Comparison of ENCODE assay signal across 10 cellular contexts in genomic region chr4:39706334-39706733, GRCh38. TPM values are rescaled to one million over a fixed set of nuclear protein-coding genes. Genes with fewer than 3 reads are reported as not detected.
A peak's percentile ranks its signal among the peaks of the same experiment; 100 is the strongest.
DNase-seq lines count a peak whose midpoint lies in the region; ATAC-seq, FAIRE-seq and TF ChIP-seq lines count a peak whose summit lies in the region.
"Had no signal": no experiment of that assay in that cellular context is flagged by ENCODE, and none has a peak within 500 bp of the region (broad histone marks: within the 10 kb centered on the region; RNA-seq: fewer than 3 reads in every experiment).

No MANE protein-coding gene starts in this region.

- DNase-seq in small intestine (peak; percentile 67), NCI-H2081 treated with DMSO at 0.1 percent for 48 hours (lab: John Stamatoyannopoulos, UW) (no peak), ecto neural progenitor cell (ENCODE audit: low spot score) (no peak)
- DNase-seq in stimulated activated CD4-positive, alpha-beta T cell treated with anti-CD3 and anti-CD28 coated beads, Interleukin-2, amount 100 ng/mL, for 48 hours = no peak
- DNase-seq: activated naive CD4-positive, alpha-beta T cell treated with anti-CD3 and anti-CD28 coated beads, Interleukin-2, amount 10 ng/mL, durations not matched to agents 7 days and 5 days; upper lobe of left lung had no signal

- peak; percentile 14 for ATAC-seq in GM19351 (IDR thresholded peaks at IDR 0.05; ENCODE audit: unreplicated experiment)
- ATAC-seq in SK-N-SH treated with all-trans-retinoic acid at 6 μM for 48 hours = peak; percentile 88
- ATAC-seq in gastroesophageal sphincter = peak; percentile 66
- no peak for ATAC-seq in activated CD4-positive, CD25-positive, alpha-beta regulatory T cell treated with anti-CD3 and anti-CD28 coated beads, Interleukin-2, amount 50 U/mL, for 24 hours

- TF ChIP-seq EP300 in gastroesophageal sphincter (IDR thresholded peaks at IDR 0.05) = no peak

- H3K4me1 ChIP-seq in gastroesophageal sphincter = peaks cover 0 to 69% (median 0%) of the 10 kb centered on the region in 3 donors
- peaks cover 2 to 7% of the 10 kb centered on the region in 2 donors for H3K4me1 ChIP-seq in small intestine (ENCODE audit: control insufficient read depth in 2 of 2, insufficient read depth in 1 of 2, low read depth in 1 of 2, low read length in 1 of 2)

- peaks cover 0 to 15% of the 10 kb centered on the region in 2 donors for H3K36me3 ChIP-seq in gastroesophageal sphincter
- H3K36me3 ChIP-seq in small intestine (ENCODE audit: control insufficient read depth in 2 of 2, insufficient read depth in 2 of 2, low read length in 2 of 2) = peaks cover 0 to 2% of the 10 kb centered on the region in 2 donors

- peak overlapping the region in 3 of 4 donors; percentile 52 to 64 (median 55) for H3K27ac ChIP-seq in gastroesophageal sphincter
- peak overlapping the region; percentile 8 to 43 for H3K27ac ChIP-seq in small intestine (ENCODE audit: low read depth in 1 of 2, low read length in 1 of 2)

- no peak for FAIRE-seq in small intestine (lab: Jason Lieb, UNC)

- H3K4me3 ChIP-seq in gastroesophageal sphincter (no peak overlapping the region), small intestine (ENCODE audit: low read depth in 1 of 2, low read length in 2 of 2) (no peak overlapping the region)
- H3K4me3 ChIP-seq: upper lobe of left lung had no signal

- no peak for TF ChIP-seq POLR2A in gastroesophageal sphincter (IDR thresholded peaks at IDR 0.05)

- WGBS in gastroesophageal sphincter (ENCODE audit: low coverage in 1 of 2), 2 donors = 88 to 100% methylated on average over 1 to 3 of the region's 6 CpGs
- WGBS in small intestine, 3 donors = 67 to 85% (median 77%) methylated on average over 6 of the region's 6 CpGs

- H3K27me3 ChIP-seq in gastroesophageal sphincter (no peaks in the 10 kb centered on the region), small intestine (ENCODE audit: control insufficient read depth in 2 of 2, insufficient read depth in 2 of 2, low read length in 2 of 2) (no peaks in the 10 kb centered on the region)
- H3K27me3 ChIP-seq: upper lobe of left lung had no signal

- TF ChIP-seq CTCF in gastroesophageal sphincter (IDR thresholded peaks at IDR 0.05) = no peak

- H3K9me3 ChIP-seq in gastroesophageal sphincter (no peaks in the 10 kb centered on the region), small intestine (ENCODE audit: control insufficient read depth, low read depth) (no peaks in the 10 kb centered on the region)
- H3K9me3 ChIP-seq: upper lobe of left lung had no signal

TF ChIP-seq in SK-N-SH treated with all-trans-retinoic acid at 6 μM for 48 hours, 23 proteins besides CTCF, POLR2A, EP300 and RAD21:
- TF ChIP-seq ZNF70 (CRISPR knock-in tag; IDR thresholded peaks at IDR 0.05) (no peak), SNAI2 (CRISPR knock-in tag; IDR thresholded peaks at IDR 0.05) (no peak), ARNTL (CRISPR knock-in tag; IDR thresholded peaks at IDR 0.05; ENCODE audit: borderline replicate concordance, low read depth) (no peak), BACH2 (CRISPR knock-in tag; IDR thresholded peaks at IDR 0.05; ENCODE audit: borderline replicate concordance) (no peak), ZFP3 (CRISPR knock-in tag; IDR thresholded peaks at IDR 0.05) (no peak), ZC3H10 (CRISPR knock-in tag; IDR thresholded peaks at IDR 0.05) (no peak), ESRRG (CRISPR knock-in tag; IDR thresholded peaks at IDR 0.05) (no peak), RARB (CRISPR knock-in tag; IDR thresholded peaks at IDR 0.05) (no peak), ISL1 (CRISPR knock-in tag; IDR thresholded peaks at IDR 0.05) (no peak), PPARA (CRISPR knock-in tag; IDR thresholded peaks at IDR 0.05; ENCODE audit: borderline replicate concordance) (no peak), ZFP30 (CRISPR knock-in tag; IDR thresholded peaks at IDR 0.05) (no peak), TSHZ2 (CRISPR knock-in tag; IDR thresholded peaks at IDR 0.05) (no peak), POU6F1 (CRISPR knock-in tag; IDR thresholded peaks at IDR 0.05; ENCODE audit: borderline replicate concordance, low read depth) (no peak), CREB5 (CRISPR knock-in tag; IDR thresholded peaks at IDR 0.05; ENCODE audit: low read depth) (no peak), CSDC2 (CRISPR knock-in tag; IDR thresholded peaks at IDR 0.05) (no peak), ZNF565 (CRISPR knock-in tag; conservative IDR thresholded peaks at IDR 0.05; ENCODE audit: low read depth) (no peak)

RNA-seq across cellular contexts. Expression of gene UBE2K, which starts 8.4 kb away (rescaled TPM):
- total RNA-seq in gastroesophageal sphincter = 10 to 100 TPM; 30.5 to 49.2 (median 33.9) TPM
- polyA plus RNA-seq in small intestine = 10 to 100 TPM; 33.5 to 36.0 (median 35.1) TPM

Comparison
In these comparisons a context has a peak if more than half of its experiments do, and no peak if none do; other contexts are left out.
1. ATAC-seq: peak in GM19351 (single experiment), SK-N-SH treated with all-trans-retinoic acid at 6 μM for 48 hours (single experiment) and gastroesophageal sphincter (single experiment); none in activated CD4-positive, CD25-positive, alpha-beta regulatory T cell treated with anti-CD3 and anti-CD28 coated beads, Interleukin-2, amount 50 U/mL, for 24 hours (0 of 2).